In the genomic region with DNA sequence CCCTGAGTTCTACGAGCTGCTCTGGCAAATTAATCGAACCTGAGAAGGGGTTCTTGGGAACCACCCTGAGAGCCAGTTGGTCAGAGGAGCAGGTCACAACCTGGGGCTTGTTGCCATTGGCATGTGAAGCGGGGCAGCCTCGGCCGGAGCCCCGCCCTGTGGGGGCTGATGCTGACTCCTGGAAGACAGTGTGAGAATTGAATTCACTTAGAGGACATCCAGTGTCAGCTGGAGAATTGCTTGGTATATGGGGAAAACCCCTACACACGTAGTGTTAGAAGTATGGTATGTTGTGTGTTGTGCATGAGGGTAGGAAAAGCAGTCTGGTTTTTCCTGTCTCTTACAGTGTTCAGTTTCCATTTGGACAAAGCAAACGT, we compare ENCODE assay signal across 8 cellular contexts. TPM values are rescaled to one million over a fixed set of nuclear protein-coding genes. Genes with fewer than 3 reads are reported as not detected.
DNase-seq lines count a peak whose midpoint lies in the region; ATAC-seq and TF ChIP-seq lines count a peak whose summit lies in the region.

No MANE protein-coding gene starts in this region.

- DNase-seq in MG63 (peak; percentile 19), fibroblast of lung (ENCODE audit: low read depth in 2 of 2) (peak in 1 of 2 donors; percentile 18), gastrocnemius medialis (peak in 1 of 2 donors; percentile 80), NCI-H1436 (lab: John Stamatoyannopoulos, UW) (no peak), ureter (ENCODE audit: low spot score) (no peak)
- DNase-seq in effector memory CD4-positive, alpha-beta T cell, result no peak

- ATAC-seq in GM19463 (IDR thresholded peaks at IDR 0.05; ENCODE audit: unreplicated experiment), result peak; percentile 27
- ATAC-seq in gastrocnemius medialis, result peak; percentile 48 to 66

- H3K36me3 ChIP-seq in MG63 (no peaks in the 10 kb centered on the region), fibroblast of lung (ENCODE audit: control insufficient read depth, insufficient read depth, low read length) (no peaks in the 10 kb centered on the region), gastrocnemius medialis (no peaks in the 10 kb centered on the region)
- H3K36me3 ChIP-seq in effector memory CD4-positive, alpha-beta T cell (ENCODE audit: control insufficient read depth, insufficient read depth, low read length), result peaks cover 18% of the 10 kb centered on the region

- no peak overlapping the region for H3K9ac ChIP-seq in fibroblast of lung (ENCODE audit: insufficient read depth, low read length)

- peak overlapping the region; percentile 21 for H2AFZ ChIP-seq in fibroblast of lung (ENCODE audit: low read length)

- peak overlapping the region; percentile 70 for H3K27ac ChIP-seq in 22Rv1
- H3K27ac ChIP-seq in fibroblast of lung (ENCODE audit: insufficient read depth, low read length), result peak overlapping the region; percentile 60
- peak overlapping the region; percentile 85 to 96 (median 88) for H3K27ac ChIP-seq in gastrocnemius medialis
- no peak overlapping the region for H3K27ac ChIP-seq in effector memory CD4-positive, alpha-beta T cell (ENCODE audit: insufficient read depth, low read length, poor library complexity, severe bottlenecking)

- H3K4me1 ChIP-seq in fibroblast of lung (ENCODE audit: control insufficient read depth, extremely low read depth, insufficient read depth, low read length) (peaks cover 7% of the 10 kb centered on the region), gastrocnemius medialis (peaks cover 46 to 66% of the 10 kb centered on the region in 2 donors)
- peaks cover 19% of the 10 kb centered on the region for H3K4me1 ChIP-seq in effector memory CD4-positive, alpha-beta T cell (ENCODE audit: control insufficient read depth, insufficient read depth, low read length, poor library complexity, severe bottlenecking)

- H3K9me3 ChIP-seq in MG63 (no peaks in the 10 kb centered on the region), fibroblast of lung (ENCODE audit: control insufficient read depth, insufficient read depth, low read depth, low read length) (no peaks in the 10 kb centered on the region), gastrocnemius medialis (no peaks in the 10 kb centered on the region)
- H3K9me3 ChIP-seq in effector memory CD4-positive, alpha-beta T cell (ENCODE audit: control insufficient read depth, low read length), result no peaks in the 10 kb centered on the region

- in situ Hi-C loops in gastrocnemius medialis (cut with MboI; ENCODE audit: low sequenced_read_pairs in 4 of 4), result no loop called here

- TF ChIP-seq POLR2A in gastrocnemius medialis (IDR thresholded peaks at IDR 0.05), result peak in 1 of 2 donors; percentile 14

- no peaks in the 10 kb centered on the region for H4K20me1 ChIP-seq in fibroblast of lung (ENCODE audit: control insufficient read depth, extremely low read depth, insufficient read depth, low read length)

- no peaks in the 10 kb centered on the region for H3K79me2 ChIP-seq in fibroblast of lung (ENCODE audit: control insufficient read depth, insufficient read depth, low read length)

- peak overlapping the region; percentile 75 for H3K4me2 ChIP-seq in fibroblast of lung (ENCODE audit: extremely low read depth, insufficient read depth, low read length)

- intact Hi-C loops in gastrocnemius medialis (cut with DNase I; ENCODE audit: low total_unique reads), result no loop called here

- TF ChIP-seq CTCF in 22Rv1 (IDR thresholded peaks at IDR 0.05) (no peak), fibroblast of lung (conservative IDR thresholded peaks at IDR 0.05 in 1 of 2, IDR thresholded peaks at IDR 0.05 in 1 of 2; ENCODE audit: low read depth in 1 of 2, low read length in 2 of 2) (no peak), gastrocnemius medialis (IDR thresholded peaks at IDR 0.05 in 4 of 5, conservative IDR thresholded peaks at IDR 0.05 in 1 of 5) (no peak)

- H3K4me3 ChIP-seq in MG63 (no peak overlapping the region), fibroblast of lung (replicated peaks in 1 of 4; ENCODE audit: control extremely low read depth in 1 of 4, insufficient read depth in 1 of 4, low read depth in 3 of 4, low read length in 4 of 4) (peak overlapping the region in 3 of 4 experiments; percentile 4 to 35 (median 29)), gastrocnemius medialis (peak overlapping the region; percentile 33 to 52 (median 50))
- no peak overlapping the region for H3K4me3 ChIP-seq in effector memory CD4-positive, alpha-beta T cell (ENCODE audit: insufficient read depth, low read depth, low read length, poor library complexity, severe bottlenecking)

- H3K27me3 ChIP-seq in MG63, result no peaks in the 10 kb centered on the region
- H3K27me3 ChIP-seq in fibroblast of lung (ENCODE audit: control insufficient read depth, insufficient read depth, low read length), result no peaks in the 10 kb centered on the region
- no peaks in the 10 kb centered on the region for H3K27me3 ChIP-seq in gastrocnemius medialis
- H3K27me3 ChIP-seq in effector memory CD4-positive, alpha-beta T cell (replicated peaks; ENCODE audit: control insufficient read depth, insufficient read depth, low read length, poor library complexity, severe bottlenecking), result no peaks in the 10 kb centered on the region

RNA-seq across cellular contexts. Expression of a gene that starts 11.6 kb away (rescaled TPM):
- 2.1 and 5.0 TPM in 2 replicates for total RNA-seq in MG63 (2014; rRNA removed; shearing (Covaris generic); ENCODE audit: low replicate concordance)
- total RNA-seq in fibroblast of lung, result 2.8 and 6.4 TPM in 2 replicates
- 0.42 and 1.2 TPM in 2 replicates for polyA plus RNA-seq in fibroblast of lung
- polyA plus RNA-seq in fibroblast of lung (2012), result 1.0 and 1.3 TPM in 2 replicates
- polyA minus RNA-seq in fibroblast of lung (ENCODE audit: low replicate concordance), result 0.08 and 3.0 TPM in 2 replicates
- total RNA-seq in gastrocnemius medialis, result 10 to 100 TPM in 2 of 4 donors, 1 to 10 TPM in 2; 8.3 to 16.1 (median 12.4) TPM
- total RNA-seq in ureter, result 48.0 TPM

RNA-seq across cellular contexts. Expression of a gene that starts 29.2 kb away (rescaled TPM):
- total RNA-seq in MG63 (2014; rRNA removed; shearing (Covaris generic); ENCODE audit: low replicate concordance), result not detected in 2 replicates
- total RNA-seq in fibroblast of lung (not detected in 2 replicates), gastrocnemius medialis (under 1 TPM in 1 of 4 donors, not detected in 3; 0.29 TPM), ureter (7.8 TPM)
- 0.05 TPM in 1 of 2 replicates, not detected in the other for polyA plus RNA-seq in fibroblast of lung
- polyA plus RNA-seq in fibroblast of lung (2012), result 0.08 TPM in 1 of 2 replicates, not detected in the other
- polyA minus RNA-seq in fibroblast of lung (ENCODE audit: low replicate concordance), result not detected in 2 replicates

Comparison
In these comparisons a context has a peak if more than half of its experiments do, and no peak if none do; other contexts are left out.
1. H3K4me3 ChIP-seq: peak in fibroblast of lung (3 of 4) and gastrocnemius medialis (4 of 4); none in MG63 (single experiment) and effector memory CD4-positive, alpha-beta T cell (single experiment).